ENCODE assay signal across 1 cellular context in genomic region chr6:125025164-125025854, GRCh38.
TF ChIP-seq lines count a peak whose summit lies in the region.

No MANE protein-coding gene starts in this region.

TF ChIP-seq in WTC11, 78 proteins besides CTCF, POLR2A, EP300 and RAD21 (continued from another document):
- TF ChIP-seq, protein P1, sequence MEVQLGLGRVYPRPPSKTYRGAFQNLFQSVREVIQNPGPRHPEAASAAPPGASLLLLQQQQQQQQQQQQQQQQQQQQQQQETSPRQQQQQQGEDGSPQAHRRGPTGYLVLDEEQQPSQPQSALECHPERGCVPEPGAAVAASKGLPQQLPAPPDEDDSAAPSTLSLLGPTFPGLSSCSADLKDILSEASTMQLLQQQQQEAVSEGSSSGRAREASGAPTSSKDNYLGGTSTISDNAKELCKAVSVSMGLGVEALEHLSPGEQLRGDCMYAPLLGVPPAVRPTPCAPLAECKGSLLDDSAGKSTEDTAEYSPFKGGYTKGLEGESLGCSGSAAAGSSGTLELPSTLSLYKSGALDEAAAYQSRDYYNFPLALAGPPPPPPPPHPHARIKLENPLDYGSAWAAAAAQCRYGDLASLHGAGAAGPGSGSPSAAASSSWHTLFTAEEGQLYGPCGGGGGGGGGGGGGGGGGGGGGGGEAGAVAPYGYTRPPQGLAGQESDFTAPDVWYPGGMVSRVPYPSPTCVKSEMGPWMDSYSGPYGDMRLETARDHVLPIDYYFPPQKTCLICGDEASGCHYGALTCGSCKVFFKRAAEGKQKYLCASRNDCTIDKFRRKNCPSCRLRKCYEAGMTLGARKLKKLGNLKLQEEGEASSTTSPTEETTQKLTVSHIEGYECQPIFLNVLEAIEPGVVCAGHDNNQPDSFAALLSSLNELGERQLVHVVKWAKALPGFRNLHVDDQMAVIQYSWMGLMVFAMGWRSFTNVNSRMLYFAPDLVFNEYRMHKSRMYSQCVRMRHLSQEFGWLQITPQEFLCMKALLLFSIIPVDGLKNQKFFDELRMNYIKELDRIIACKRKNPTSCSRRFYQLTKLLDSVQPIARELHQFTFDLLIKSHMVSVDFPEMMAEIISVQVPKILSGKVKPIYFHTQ (CRISPR knock-in tag; IDR thresholded peaks at IDR 0.05): no peak
- no peak for TF ChIP-seq AFF4 (CRISPR knock-in tag; IDR thresholded peaks at IDR 0.05; ENCODE audit: borderline replicate concordance)
- no peak for TF ChIP-seq E2F1 (CRISPR knock-in tag; IDR thresholded peaks at IDR 0.05)
